Comparison of ENCODE assay signal across 17 cellular contexts in the genomic region with DNA sequence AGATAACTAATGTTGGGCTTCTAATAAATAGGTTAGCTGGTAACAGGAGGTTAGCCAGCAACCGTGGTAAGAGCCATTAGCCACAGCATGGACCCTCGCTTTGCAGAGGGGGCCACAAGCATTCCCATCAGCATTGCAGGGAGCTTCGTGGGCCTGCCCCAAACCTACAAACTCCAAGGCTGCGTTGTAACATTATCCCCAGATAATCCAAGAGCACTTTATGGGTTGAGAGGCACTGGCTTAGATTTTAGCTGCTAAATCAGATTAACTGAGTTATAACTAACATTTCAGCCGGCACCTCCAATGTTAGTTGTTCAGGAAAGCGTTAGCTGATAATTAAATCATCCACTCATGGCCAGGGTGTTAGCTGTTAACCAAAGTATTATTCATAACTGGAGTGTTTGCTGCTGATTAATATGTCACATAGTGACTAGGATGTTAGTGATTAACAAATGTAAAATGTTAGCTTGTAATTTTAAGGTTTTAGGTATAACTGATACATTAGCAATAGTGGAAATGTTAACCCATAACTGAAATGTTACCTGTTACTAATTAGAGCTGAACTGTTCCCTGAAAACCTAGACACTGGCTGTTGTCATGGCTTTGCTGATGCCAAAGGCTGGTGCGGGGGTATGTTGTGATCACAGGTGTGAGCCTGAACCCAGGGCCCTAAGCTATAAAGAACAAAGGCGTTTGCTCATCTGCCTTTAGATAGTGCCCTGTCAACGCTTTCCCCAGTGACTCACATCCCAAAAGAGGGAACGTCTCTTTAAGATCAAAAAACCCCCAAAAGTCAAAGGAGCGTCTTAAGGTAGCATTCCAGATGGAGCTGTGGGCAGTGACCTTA. TPM values are rescaled to one million over a fixed set of nuclear protein-coding genes. Genes with fewer than 3 reads are reported as not detected.
DNase-seq lines count a peak whose midpoint lies in the region; ATAC-seq, FAIRE-seq and TF ChIP-seq lines count a peak whose summit lies in the region.
"Had no signal": no experiment of that assay in that cellular context is flagged by ENCODE, and none has a peak within 500 bp of the region (broad histone marks: within the 10 kb centered on the region; RNA-seq: fewer than 3 reads in every experiment).

No MANE protein-coding gene starts in this region.

- no peaks in the 10 kb centered on the region for H3K79me2 ChIP-seq in endothelial cell of umbilical vein (ENCODE audit: control insufficient read depth, insufficient read depth, low read length)

- peaks cover 15% of the 10 kb centered on the region for H3K4me1 ChIP-seq in A673 (ENCODE audit: insufficient read depth, low read length, poor library complexity, severe bottlenecking)
- peaks cover 19% of the 10 kb centered on the region for H3K4me1 ChIP-seq in IMR-90 (ENCODE audit: control insufficient read depth, insufficient read depth, low read length)
- H3K4me1 ChIP-seq in endothelial cell of umbilical vein (ENCODE audit: control insufficient read depth, extremely low read depth, insufficient read depth, low read length): peaks cover 43% of the 10 kb centered on the region
- H3K4me1 ChIP-seq in ascending aorta: peaks cover 12 to 28% of the 10 kb centered on the region in 2 donors

- peaks cover 9% of the 10 kb centered on the region for H3K36me3 Mint-ChIP-seq in MCF 10A (ENCODE audit: insufficient read depth, unreplicated experiment)

- intact Hi-C loops in A673 (cut with micrococcal nuclease; ENCODE audit: unreplicated experiment) (no loop called here), IMR-90 (cut with micrococcal nuclease) (no loop called here), endothelial cell of umbilical vein (cut with micrococcal nuclease) (no loop called here), ascending aorta (cut with DNase I) (loop anchor here (5.0 kb wide), 1 partner anchor 566 kb away; no protein-coding TSS in a partner anchor), MCF 10A (cut with micrococcal nuclease) (no loop called here)

- H3K27ac Mint-ChIP-seq in MCF 10A (ENCODE audit: low read depth, unreplicated experiment): no peak overlapping the region
- H3K27ac Mint-ChIP-seq: activated naive CD8-positive, alpha-beta T cell; dendritic cell treated with granulocyte-macrophage colony-stimulating factor and Interleukin-4, amounts not matched to agents 40 ng/mL and 50 ng/mL, for 4 days had no signal

- no peak overlapping the region for H3K23ac ChIP-seq in IMR-90 (ENCODE audit: low read depth, low read length)

- no peak overlapping the region for H2AFZ ChIP-seq in IMR-90 (replicated peaks; ENCODE audit: low read length, poor library complexity)
- no peak overlapping the region for H2AFZ ChIP-seq in endothelial cell of umbilical vein (ENCODE audit: low read depth, low read length)

- BruUV-seq in A673 (replicated peaks; lab: Mats Ljungman, UMichigan): no TSS peak
- no TSS peak for BruUV-seq in IMR-90 (replicated peaks; lab: Mats Ljungman, UMichigan)
- BruUV-seq in endothelial cell of umbilical vein (replicated peaks; lab: Mats Ljungman, UMichigan): no TSS peak
- no TSS peak for BruUV-seq in MCF 10A (replicated peaks; lab: Mats Ljungman, UMichigan)

- H4K20me1 ChIP-seq in IMR-90 (ENCODE audit: insufficient read depth, low read length) (no peaks in the 10 kb centered on the region), endothelial cell of umbilical vein (replicated peaks; ENCODE audit: control insufficient read depth, extremely low read depth, insufficient read depth, low read length) (no peaks in the 10 kb centered on the region)

- no peak for TF ChIP-seq RAD21 in IMR-90 (IDR thresholded peaks at IDR 0.05; ENCODE audit: low read length)

- no peak overlapping the region for H3K56ac ChIP-seq in IMR-90 (ENCODE audit: extremely low read depth, insufficient read depth, low read length)

- dilution Hi-C loops in IMR-90 (cut with HindIII; ENCODE audit: low sequenced_read_pairs, unreplicated experiment) (no loop called here), endothelial cell of umbilical vein (cut with MboI; ENCODE audit: extremely low pct_ligation_motif_present, low sequenced_read_pairs) (no loop called here)

- H3K27ac ChIP-seq in A673 (ENCODE audit: low read depth, low read length, poor library complexity, severe bottlenecking): peak overlapping the region; percentile 27
- no peak overlapping the region for H3K27ac ChIP-seq in IMR-90 (ENCODE audit: insufficient read depth, low read length)
- H3K27ac ChIP-seq in endothelial cell of umbilical vein (ENCODE audit: insufficient read depth, low read depth, low read length): no peak overlapping the region
- H3K27ac ChIP-seq in ascending aorta: no peak overlapping the region
- H3K27ac ChIP-seq: C4-2B, KMS-11, Peyer's patch had no signal

- WGBS in IMR-90 (ENCODE audit: extremely low coverage in 2 of 2, insufficient read length in 1 of 2), 2 experiments: 100% methylated on average over 1 of the region's 11 CpGs; no CpG with 5 or more reads in 1 of the 2 experiments

- in situ Hi-C loops in IMR-90 (cut with MboI; ENCODE audit: low sequenced_read_pairs): no loop called here

- H4K91ac ChIP-seq in IMR-90 (ENCODE audit: insufficient read depth, low read depth, low read length): peak overlapping the region; percentile 32; the same call in 1 of the 2 replicates

- H3K4me3 ChIP-seq in A673 (ENCODE audit: low read depth, low read length, poor library complexity, severe bottlenecking): no peak overlapping the region
- no peak overlapping the region for H3K4me3 ChIP-seq in IMR-90 (ENCODE audit: insufficient read depth, low read depth, low read length)
- H3K4me3 ChIP-seq in endothelial cell of umbilical vein (replicated peaks in 1 of 3; ENCODE audit: insufficient read depth in 1 of 3, low read depth in 1 of 3, low read length in 3 of 3): no peak overlapping the region
- H3K4me3 ChIP-seq in ascending aorta: no peak overlapping the region
- H3K4me3 ChIP-seq: Peyer's patch had no signal

- H2BK20ac ChIP-seq in IMR-90 (ENCODE audit: low read depth, low read length): no peak overlapping the region

- H4K8ac ChIP-seq in IMR-90 (ENCODE audit: low read depth in 2 of 2, low read length in 2 of 2): peak overlapping the region in 1 of 2 experiments; percentile 7; a peak in 1 of 4 replicates

- H3K36me3 ChIP-seq in A673 (ENCODE audit: insufficient read depth, low read length, poor library complexity, severe bottlenecking) (peaks cover 11% of the 10 kb centered on the region), IMR-90 (ENCODE audit: control insufficient read depth, insufficient read depth, low read length) (peaks cover 35% of the 10 kb centered on the region; the same call in 1 of the 2 replicates), endothelial cell of umbilical vein (ENCODE audit: control insufficient read depth in 2 of 2, extremely low read depth in 1 of 2, insufficient read depth in 2 of 2, low read length in 2 of 2) (no peaks in the 10 kb centered on the region), ascending aorta (peaks cover 5 to 13% of the 10 kb centered on the region in 2 donors)

- H2BK5ac ChIP-seq in IMR-90 (ENCODE audit: low read depth, low read length, poor library complexity, severe bottlenecking): no peak overlapping the region

- no peaks in the 10 kb centered on the region for H3K27me3 Mint-ChIP-seq in MCF 10A (ENCODE audit: insufficient read depth, unreplicated experiment)
- H3K27me3 Mint-ChIP-seq: activated naive CD8-positive, alpha-beta T cell; dendritic cell treated with granulocyte-macrophage colony-stimulating factor and Interleukin-4, amounts not matched to agents 40 ng/mL and 50 ng/mL, for 4 days had no signal

- TF ChIP-seq CTCF in A673 (conservative IDR thresholded peaks at IDR 0.05; ENCODE audit: low read depth, low read length) (no peak), IMR-90 (conservative IDR thresholded peaks at IDR 0.05; ENCODE audit: low read depth, low read length) (no peak), endothelial cell of umbilical vein (IDR thresholded peaks at IDR 0.05; ENCODE audit: extremely low read depth in 1 of 2, insufficient read depth in 1 of 2, low read depth in 1 of 2, low read length in 2 of 2) (no peak), ascending aorta (IDR thresholded peaks at IDR 0.05) (no peak), MCF 10A (IDR thresholded peaks at IDR 0.05; ENCODE audit: unreplicated experiment) (no peak)

- H3K4me3 Mint-ChIP-seq in MCF 10A (ENCODE audit: unreplicated experiment): no peak overlapping the region
- H3K4me3 Mint-ChIP-seq: activated naive CD8-positive, alpha-beta T cell; dendritic cell treated with granulocyte-macrophage colony-stimulating factor and Interleukin-4, amounts not matched to agents 40 ng/mL and 50 ng/mL, for 4 days had no signal

- H3K9ac ChIP-seq in IMR-90 (ENCODE audit: low read depth, low read length) (no peak overlapping the region), endothelial cell of umbilical vein (replicated peaks; ENCODE audit: extremely low read depth, insufficient read depth, low read length) (no peak overlapping the region)
- H3K9ac ChIP-seq: KMS-11 had no signal

- H4K5ac ChIP-seq in IMR-90 (ENCODE audit: low read depth, low read length): no peak overlapping the region

- POLR2A ChIA-PET in A673 (lab: Charles Lee; ENCODE audit: low non-redundant PET): no interaction called here
- POLR2A ChIA-PET in IMR-90 (lab: Charles Lee; ENCODE audit: unreplicated experiment): no interaction called here
- POLR2A ChIA-PET in endothelial cell of umbilical vein (lab: Charles Lee): interaction anchor here (1.6 kb wide), 1 partner anchor 280 kb away, joined by 3 read pairs; a partner anchor contains a TSS
- POLR2A ChIA-PET in MCF 10A (lab: Yijun Ruan, JAX): interaction anchor here (0.6 to 0.8 kb wide), 2 partner anchors 14 to 219 kb away, joined by 3 read pairs; no protein-coding TSS in a partner anchor

- H3K9me1 ChIP-seq in IMR-90 (ENCODE audit: insufficient read depth, low read length) (peaks cover 26% of the 10 kb centered on the region), endothelial cell of umbilical vein (replicated peaks; ENCODE audit: control insufficient read depth, extremely low read depth, insufficient read depth, low read length) (no peaks in the 10 kb centered on the region)

- H2BK15ac ChIP-seq in IMR-90 (ENCODE audit: low read depth, low read length): no peak overlapping the region

- CTCF ChIA-PET in A673 (lab: Charles Lee): interaction anchor here (0.6 kb wide), 2 partner anchors 129 to 142 kb away, joined by 4 to 8 read pairs; no protein-coding TSS in a partner anchor
- CTCF ChIA-PET in IMR-90 (lab: Yijun Ruan, JAX): interaction anchor here (0.7 to 2.2 kb wide), 2 partner anchors 56 to 255 kb away, joined by 3 to 10 read pairs; no protein-coding TSS in a partner anchor
- CTCF ChIA-PET in endothelial cell of umbilical vein (lab: Charles Lee): interaction anchor here (1.0 to 2.3 kb wide), 10 partner anchors 9 to 562 kb away, joined by 3 to 11 read pairs (median 4); a partner anchor contains a TSS
- CTCF ChIA-PET in MCF 10A (lab: Yijun Ruan, JAX): interaction anchor here (0.6 to 6.9 kb wide), 9 partner anchors 10 to 265 kb away, joined by 3 to 138 read pairs (median 4); a partner anchor contains a TSS

- H3K4ac ChIP-seq in IMR-90 (ENCODE audit: low read depth, low read length): no peak overlapping the region

- H3K27me3 ChIP-seq in A673 (replicated peaks; ENCODE audit: insufficient read depth, low read depth, low read length, poor library complexity): no peaks in the 10 kb centered on the region
- H3K27me3 ChIP-seq in IMR-90 (ENCODE audit: control insufficient read depth, insufficient read depth, low read length): no peaks in the 10 kb centered on the region
- H3K27me3 ChIP-seq in endothelial cell of umbilical vein (ENCODE audit: control insufficient read depth in 2 of 2, insufficient read depth in 2 of 2, low read length in 2 of 2): no peaks in the 10 kb centered on the region
- H3K27me3 ChIP-seq in ascending aorta: no peaks in the 10 kb centered on the region
- H3K27me3 ChIP-seq: Peyer's patch had no signal

- no peak for FAIRE-seq in endothelial cell of umbilical vein (lab: Jason Lieb, UNC)

- H3K9me3 Mint-ChIP-seq in MCF 10A (ENCODE audit: unreplicated experiment): no peaks in the 10 kb centered on the region
- H3K9me3 Mint-ChIP-seq: dendritic cell treated with granulocyte-macrophage colony-stimulating factor and Interleukin-4, amounts not matched to agents 40 ng/mL and 50 ng/mL, for 4 days had no signal

- peak; percentile 73 for ATAC-seq in GM18907 (IDR thresholded peaks at IDR 0.05; ENCODE audit: unreplicated experiment)
- ATAC-seq in IMR-90 (ENCODE audit: low read depth): no peak
- ATAC-seq: left lobe of liver had no signal

- H3K4me2 ChIP-seq in IMR-90 (ENCODE audit: low read depth, low read length) (no peak overlapping the region), endothelial cell of umbilical vein (ENCODE audit: insufficient read depth, low read length) (no peak overlapping the region)
- H3K4me2 ChIP-seq: KMS-11 had no signal

- H3K14ac ChIP-seq in IMR-90 (replicated peaks; ENCODE audit: low read depth, low read length): no peak overlapping the region

- no peaks in the 10 kb centered on the region for H3K9me3 ChIP-seq in A673 (ENCODE audit: low read depth, low read length, poor library complexity, severe bottlenecking)
- no peaks in the 10 kb centered on the region for H3K9me3 ChIP-seq in IMR-90 (ENCODE audit: control insufficient read depth, insufficient read depth, low read length)
- H3K9me3 ChIP-seq in endothelial cell of umbilical vein (replicated peaks; ENCODE audit: control insufficient read depth, insufficient read depth, low read length): no peaks in the 10 kb centered on the region
- no peaks in the 10 kb centered on the region for H3K9me3 ChIP-seq in ascending aorta
- H3K9me3 ChIP-seq: Peyer's patch had no signal

- peak overlapping the region; percentile 26 for H2AK9ac ChIP-seq in IMR-90 (replicated peaks; ENCODE audit: low read depth, low read length, poor library complexity)

- H3K4me1 Mint-ChIP-seq in MCF 10A (ENCODE audit: insufficient read depth, unreplicated experiment): peaks cover 12% of the 10 kb centered on the region

- H2AK5ac ChIP-seq in IMR-90 (ENCODE audit: low read depth, low read length): 0 out of 2 replicates have a peak overlapping the region, but pooled peaks have one; percentile 8

- no peak overlapping the region for H2BK120ac ChIP-seq in IMR-90 (ENCODE audit: low read depth, low read length)

- no peak for TF ChIP-seq POLR2A in IMR-90 (IDR thresholded peaks at IDR 0.05; ENCODE audit: low read depth, low read length)
- no peak for TF ChIP-seq POLR2A in endothelial cell of umbilical vein (IDR thresholded peaks at IDR 0.05; ENCODE audit: low read depth, low read length)

- H3K18ac ChIP-seq in IMR-90 (ENCODE audit: low read depth, low read length): no peak overlapping the region

- DNase-seq in A673 (ENCODE audit: low spot score) (no peak), IMR-90 (no peak), endothelial cell of umbilical vein (ENCODE audit: low read depth, low spot score) (peak; percentile 24), foreskin melanocyte (no peak), NCI-H1436 treated with DMSO at 0.1 percent for 48 hours (lab: John Stamatoyannopoulos, UW) (no peak), ascending aorta (ENCODE audit: low spot score in 2 of 2) (no peak), MCF 10A (ENCODE audit: unreplicated experiment) (no peak)
- DNase-seq: foreskin fibroblast; NCI-H2107; Peyer's patch; stimulated activated CD4-positive, alpha-beta T cell treated with anti-CD3 and anti-CD28 coated beads, Interleukin-4, amount 100 ng/mL, for 4 hours had no signal

- peaks cover 10 to 27% of the 10 kb centered on the region in 2 experiments; a peak in 3 of 4 replicates for H3K79me1 ChIP-seq in IMR-90 (ENCODE audit: low read depth in 1 of 2, low read length in 2 of 2)

RNA-seq across cellular contexts. Expression of a gene that starts 56.3 kb away (rescaled TPM):
- 48.8 and 55.1 TPM in 2 replicates for total RNA-seq in A673 (2021)
- 29.9 and 32.5 TPM in 2 replicates for total RNA-seq in IMR-90 (2012; rRNA removed)
- 39.3 and 39.4 TPM in 2 replicates for polyA plus RNA-seq in IMR-90 (2012; rRNA removed)
- 14.9 and 24.2 TPM in 2 replicates for polyA plus RNA-seq in IMR-90 (2012; cell fraction: cytosol; rRNA removed)
- polyA plus RNA-seq in IMR-90 (2012; cell fraction: nucleus; rRNA removed; ENCODE audit: low replicate concordance): 70.6 and 99.2 TPM in 2 replicates
- 33.8 and 38.0 TPM in 2 replicates for total RNA-seq in endothelial cell of umbilical vein
- polyA plus RNA-seq in endothelial cell of umbilical vein: 24.8 and 25.7 TPM in 2 replicates
- 16.9 and 19.1 TPM in 2 replicates for polyA plus RNA-seq in endothelial cell of umbilical vein (2011; cell fraction: cytosol; rRNA removed)
- polyA plus RNA-seq in endothelial cell of umbilical vein (2011; cell fraction: nucleus; rRNA removed): 51.5 and 59.3 TPM in 2 replicates
- 13.7 and 19.6 TPM in 2 replicates for polyA plus RNA-seq in endothelial cell of umbilical vein (2012)
- 75.0 and 82.1 TPM in 2 replicates for polyA minus RNA-seq in endothelial cell of umbilical vein
- 12.4 TPM for polyA minus RNA-seq in endothelial cell of umbilical vein (2011; cell fraction: cytosol; rRNA and poly(A)+ RNA removed)
- polyA minus RNA-seq in endothelial cell of umbilical vein (2011; cell fraction: nucleus; rRNA and poly(A)+ RNA removed): 47.6 and 56.2 TPM in 2 replicates
- total RNA-seq in ascending aorta: 78.1 TPM
- 4.6 and 7.6 TPM in 2 replicates for total RNA-seq in MCF 10A (2022)

Comparison
In these comparisons a context has a peak if more than half of its experiments do, and no peak if none do; other contexts are left out.
1. POLR2A ChIA-PET loops: an anchor here in endothelial cell of umbilical vein (1.6 kb wide) and MCF 10A (0.6 to 0.8 kb wide); none called in A673 and IMR-90.